In the genomic region with DNA sequence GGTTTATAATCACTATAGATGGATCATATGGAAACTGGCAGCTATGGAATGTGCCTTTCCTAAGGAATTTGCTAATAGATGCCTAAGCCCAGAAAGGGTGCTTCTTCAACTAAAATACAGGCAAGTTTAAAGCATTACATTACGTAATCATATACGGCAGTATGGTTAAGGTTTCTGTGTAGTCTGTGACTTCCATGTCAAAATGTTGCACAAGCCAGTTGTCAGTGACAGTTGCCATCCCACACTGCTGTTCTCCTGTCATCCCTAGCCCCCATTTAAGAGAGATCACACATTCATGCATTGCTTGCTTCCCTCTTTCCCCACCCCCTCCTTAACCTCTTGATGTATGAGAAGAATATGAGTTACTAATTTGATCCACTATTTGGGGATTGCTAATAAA, we compare ENCODE assay signal across 23 cellular contexts. TPM values are rescaled to one million over a fixed set of nuclear protein-coding genes. Genes with fewer than 3 reads are reported as not detected.
"Had no signal": no experiment of that assay in that cellular context is flagged by ENCODE, and none has a peak within 500 bp of the region (broad histone marks: within the 10 kb centered on the region; RNA-seq: fewer than 3 reads in every experiment).

No MANE protein-coding gene starts in this region.

- ATAC-seq: activated CD8-positive, alpha-beta T cell treated with anti-CD3 and anti-CD28 coated beads, Interleukin-2, amount 10 ng/mL, durations not matched to agents 7 days and 5 days; activated naive CD4-positive, alpha-beta T cell treated with anti-CD3 and anti-CD28 coated beads, Interleukin-2, amount 50 U/mL, for 72 hours; activated T-cell treated with anti-CD3 and anti-CD28 coated beads, Interleukin-2, amount 50 U/mL, for 72 hours; body of pancreas had no signal

- H3K36me3 ChIP-seq: esophagus muscularis mucosa, ovary, sigmoid colon, stomach, upper lobe of left lung had no signal

- H3K79me2 ChIP-seq: hepatocyte had no signal

- H3K4me2 ChIP-seq: hepatocyte, neural progenitor cell had no signal

- H3K27me3 ChIP-seq: body of pancreas, esophagus muscularis mucosa, hepatocyte, neural progenitor cell, ovary, sigmoid colon, stomach, testis, upper lobe of left lung had no signal

- DNase-seq: activated B cell treated with CpG ODN at 0.5 μM for 24 hours; activated CD4-positive, alpha-beta T cell treated with anti-CD3 and anti-CD28 coated beads for 48 hours; activated CD8-positive, alpha-beta memory T cell treated with anti-CD3 and anti-CD28 coated beads, Interleukin-2, amount 50 U/mL, for 4 hours; activated CD8-positive, alpha-beta T cell treated with anti-CD3 and anti-CD28 coated beads, Interleukin-2, amount 10 ng/mL, durations not matched to agents 7 days and 5 days; activated gamma-delta T cell; activated T-cell treated with anti-CD3 and anti-CD28 coated beads, Interleukin-2, amount 50 U/mL, for 72 hours; amygdala; body of pancreas; islet precursor cell; ovary; sigmoid colon; stimulated activated CD4-positive, alpha-beta T cell treated with anti-CD3 and anti-CD28 coated beads, Interleukin-2, amount 100 ng/mL, for 24 hours; stomach; testis; upper lobe of left lung had no signal

- H3K27ac ChIP-seq: body of pancreas, coronary artery, esophagus muscularis mucosa, hepatocyte, neural progenitor cell, ovary, sigmoid colon, stomach, testis, upper lobe of left lung had no signal

- H3K9me3 ChIP-seq: body of pancreas, esophagus muscularis mucosa, ovary, stomach, testis, upper lobe of left lung had no signal

- H2AFZ ChIP-seq: hepatocyte, neural progenitor cell had no signal

- H3K4me3 ChIP-seq: body of pancreas, coronary artery, esophagus muscularis mucosa, hepatocyte, neural progenitor cell, ovary, sigmoid colon, stomach, testis, upper lobe of left lung had no signal

- H3K9ac ChIP-seq: neural progenitor cell had no signal

- H3K4me1 ChIP-seq: body of pancreas, esophagus muscularis mucosa, neural progenitor cell, sigmoid colon, stomach, testis, upper lobe of left lung had no signal

RNA-seq across cellular contexts. Expression of a gene that starts 47.4 kb away (rescaled TPM):
- total RNA-seq: activated B cell treated with CpG ODN at 0.5 μM for 24 hours; activated CD8-positive, alpha-beta T cell treated with anti-CD3 and anti-CD28 coated beads, Interleukin-2, amount 10 ng/mL, durations not matched to agents 7 days and 5 days; activated naive CD4-positive, alpha-beta T cell treated with anti-CD3 and anti-CD28 coated beads, Interleukin-2, amount 50 U/mL, for 72 hours; activated T-cell treated with anti-CD3 and anti-CD28 coated beads, Interleukin-2, amount 50 U/mL, for 72 hours; body of pancreas; esophagus muscularis mucosa; glomerular endothelial cell; hepatocyte; lung microvascular endothelial cell; ovary; pulmonary artery endothelial cell; sigmoid colon; stomach; upper lobe of left lung had no signal
- polyA plus RNA-seq: hepatocyte, sigmoid colon, stomach had no signal
